ENCODE assay signal across 21 cellular contexts in genomic region chr11:77287136-77287535, GRCh38. TPM values are rescaled to one million over a fixed set of nuclear protein-coding genes. Genes with fewer than 3 reads are reported as not detected.
"Had no signal": no experiment of that assay in that cellular context is flagged by ENCODE, and none has a peak within 500 bp of the region (broad histone marks: within the 10 kb centered on the region; RNA-seq: fewer than 3 reads in every experiment).

No MANE protein-coding gene starts in this region.

- H3K4me1 Mint-ChIP-seq: brain; neural crest cell; stimulated activated naive CD8-positive, alpha-beta T cell treated with anti-CD3 and anti-CD28 coated beads, Interleukin-15, amount 100 ng/mL, for 72 hours had no signal

- H3K27ac ChIP-seq: adrenal gland, pancreas, thoracic aorta, VCaP had no signal

- ATAC-seq: left lobe of liver; pancreas; stimulated activated naive CD8-positive, alpha-beta T cell treated with anti-CD3 and anti-CD28 coated beads, Interleukin-15, amount 100 ng/mL, for 72 hours had no signal

- DNase-seq: activated CD4-positive, alpha-beta memory T cell treated with anti-CD3 and anti-CD28 coated beads for 36 hours; activated naive CD4-positive, alpha-beta T cell treated with Interleukin-2 at 50 U/mL for 16 hours; adrenal gland; dermis blood vessel endothelial cell; erythroblast; mesendoderm; pancreas; stimulated activated CD4-positive, alpha-beta T cell treated with anti-CD3 and anti-CD28 coated beads, Interleukin-15, amount 100 ng/mL, for 24 hours; stimulated activated CD4-positive, alpha-beta T cell treated with anti-CD3 and anti-CD28 coated beads, Interleukin-4, amount 100 ng/mL, for 24 hours; stimulated activated naive CD8-positive, alpha-beta T cell treated with anti-CD3 and anti-CD28 coated beads, Interleukin-15, amount 100 ng/mL, for 72 hours; T-helper 1 cell had no signal

- H3K36me3 Mint-ChIP-seq: activated CD4-positive, alpha-beta memory T cell treated with anti-CD3 and anti-CD28 coated beads for 36 hours; brain had no signal

- H3K9me3 Mint-ChIP-seq: activated CD4-positive, alpha-beta memory T cell treated with anti-CD3 and anti-CD28 coated beads for 36 hours; activated T-helper 1 cell treated with anti-CD3 and anti-CD28 coated beads, Interleukin-12 subunit alpha, Interleukin-12 subunit beta, Interleukin-2, Interleukin-4 antibody, amounts not matched to agents 30 ng/mL and 10 ng/mL and 1 ng/mL, durations not matched to agents 14 hours and 24 hours and 36 hours; stimulated activated naive CD8-positive, alpha-beta T cell treated with anti-CD3 and anti-CD28 coated beads, Interleukin-15, amount 100 ng/mL, for 72 hours had no signal

- H3K4me3 Mint-ChIP-seq: activated CD4-positive, alpha-beta memory T cell treated with anti-CD3 and anti-CD28 coated beads for 36 hours; activated T-helper 1 cell treated with anti-CD3 and anti-CD28 coated beads, Interleukin-12 subunit alpha, Interleukin-12 subunit beta, Interleukin-2, Interleukin-4 antibody, amounts not matched to agents 30 ng/mL and 10 ng/mL and 1 ng/mL, durations not matched to agents 14 hours and 24 hours and 36 hours; brain; neural crest cell; stimulated activated naive CD8-positive, alpha-beta T cell treated with anti-CD3 and anti-CD28 coated beads, Interleukin-15, amount 100 ng/mL, for 72 hours had no signal

- H3K27ac Mint-ChIP-seq: activated CD4-positive, alpha-beta memory T cell treated with anti-CD3 and anti-CD28 coated beads for 36 hours; activated T-helper 1 cell treated with anti-CD3 and anti-CD28 coated beads, Interleukin-12 subunit alpha, Interleukin-12 subunit beta, Interleukin-2, Interleukin-4 antibody, amounts not matched to agents 30 ng/mL and 10 ng/mL and 1 ng/mL, durations not matched to agents 14 hours and 24 hours and 36 hours; brain; stimulated activated naive CD8-positive, alpha-beta T cell treated with anti-CD3 and anti-CD28 coated beads, Interleukin-15, amount 100 ng/mL, for 72 hours had no signal

RNA-seq across cellular contexts. Expression of gene GDPD4, which starts 14.3 kb away (rescaled TPM):
- total RNA-seq: activated CD4-positive, alpha-beta memory T cell treated with anti-CD3 and anti-CD28 coated beads for 36 hours; activated T-helper 1 cell treated with anti-CD3 and anti-CD28 coated beads, Interleukin-12 subunit alpha, Interleukin-12 subunit beta, Interleukin-2, Interleukin-4 antibody, amounts not matched to agents 30 ng/mL and 10 ng/mL and 1 ng/mL, durations not matched to agents 14 hours and 24 hours and 36 hours; adrenal gland; cerebellum; dermis blood vessel endothelial cell; neural crest cell; pancreas; renal cortical epithelial cell; skeletal muscle tissue; thoracic aorta; ureter had no signal
- polyA plus RNA-seq: pancreas had no signal
